In the genomic region with DNA sequence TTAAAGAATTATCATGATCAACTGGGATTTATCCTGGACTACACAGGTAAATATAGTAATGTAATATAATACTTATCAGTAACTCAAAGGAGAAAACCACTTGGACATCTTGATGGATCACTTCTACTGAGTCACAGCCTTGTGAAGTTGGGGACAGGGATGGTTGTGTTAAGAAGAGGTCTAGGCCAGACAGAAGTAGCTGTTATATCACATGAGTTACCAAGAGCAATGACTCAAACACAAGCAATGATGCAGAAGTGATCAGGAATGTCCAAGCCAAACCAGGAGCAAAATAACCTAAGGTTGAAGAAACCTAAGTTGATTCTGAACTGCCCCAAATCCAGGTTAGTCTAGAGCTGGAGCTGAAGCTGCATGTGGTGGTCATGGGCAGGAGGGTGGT, we compare ENCODE assay signal across 22 cellular contexts.
DNase-seq lines count a peak whose midpoint lies in the region; ATAC-seq and TF ChIP-seq lines count a peak whose summit lies in the region.
"Had no signal": no experiment of that assay in that cellular context is flagged by ENCODE, and none has a peak within 500 bp of the region (broad histone marks: within the 10 kb centered on the region; RNA-seq: fewer than 3 reads in every experiment).

No MANE protein-coding gene starts in this region.

- intact Hi-C loops in head of caudate nucleus (cut with DNase I) (no loop called here), Right ventricle myocardium superior (cut with DNase I) (no loop called here)

- no peak for TF ChIP-seq CTCF in foreskin fibroblast (IDR thresholded peaks at IDR 0.05; ENCODE audit: low read depth, low read length)
- no peak for TF ChIP-seq CTCF in retinal pigment epithelial cell (conservative IDR thresholded peaks at IDR 0.05; ENCODE audit: low read depth, low read length)

- peak; percentile 22 for DNase-seq in GM03348 (ENCODE audit: low spot score)
- peak; percentile 85 for DNase-seq in astrocyte of the hippocampus (ENCODE audit: low read depth, low spot score)
- peak; percentile 37 to 57 for DNase-seq in foreskin fibroblast
- peak; percentile 63 for DNase-seq in retinal pigment epithelial cell (ENCODE audit: low read depth)
- DNase-seq in head of caudate nucleus = no peak
- DNase-seq in activated naive CD4-positive, alpha-beta T cell (lab: John Stamatoyannopoulos, UW) = no peak
- DNase-seq in Right ventricle myocardium superior = no peak
- DNase-seq: activated CD4-positive, alpha-beta memory T cell treated with anti-CD3 and anti-CD28 coated beads, Interleukin-2, amount 10 ng/mL, durations not matched to agents 7 days and 5 days; activated effector memory CD4-positive, alpha-beta T cell treated with anti-CD3 and anti-CD28 coated beads, Interleukin-2, amount 50 U/mL, for 16 hours; activated naive CD8-positive, alpha-beta T cell treated with anti-CD3 and anti-CD28 coated beads, Interleukin-2, amount 50 U/mL, for 24 hours; CD8-positive, alpha-beta memory T cell; DMS153; heart left ventricle; left ventricle myocardium inferior; NCI-H1417 treated with DMSO at 0.1 percent for 48 hours; NCI-H2107; NCI-H446 treated with DMSO at 0.1 percent for 48 hours; posterior cingulate gyrus; SHP77; stimulated activated naive CD8-positive, alpha-beta T cell treated with anti-CD3 and anti-CD28 coated beads, Interleukin-15, Interleukin-2, amounts not matched to agents 100 U/mL and 50 U/mL, for 24 hours had no signal

- H3K4me3 ChIP-seq in foreskin fibroblast (ENCODE audit: low read depth in 1 of 2, low read length in 2 of 2) (no peak overlapping the region), retinal pigment epithelial cell (ENCODE audit: low read length) (no peak overlapping the region)
- H3K4me3 ChIP-seq: coronary artery, heart left ventricle, left ventricle myocardium inferior had no signal

- ATAC-seq in Right ventricle myocardium superior (ENCODE audit: poor library complexity) = no peak
- ATAC-seq: activated naive CD8-positive, alpha-beta T cell treated with anti-CD3 and anti-CD28 coated beads, Interleukin-2, amount 50 U/mL, for 24 hours; heart left ventricle; sciatic nerve; stimulated activated naive CD8-positive, alpha-beta T cell treated with anti-CD3 and anti-CD28 coated beads, Interleukin-15, Interleukin-2, amounts not matched to agents 100 U/mL and 50 U/mL, for 24 hours had no signal

Comparison
In these comparisons a context has a peak if more than half of its experiments do, and no peak if none do; other contexts are left out.
1. DNase-seq: peak in GM03348 (single experiment), astrocyte of the hippocampus (single experiment), foreskin fibroblast (2 of 2) and retinal pigment epithelial cell (single experiment); none in head of caudate nucleus (0 of 42), activated naive CD4-positive, alpha-beta T cell (0 of 4) and Right ventricle myocardium superior (single experiment).